Comparison of ENCODE assay signal across 1 cellular context in genomic region chr16:20760346-20760745, GRCh38.
TF ChIP-seq lines count a peak whose summit lies in the region.

No MANE protein-coding gene starts in this region.

TF ChIP-seq in K562, 482 proteins besides CTCF, POLR2A, EP300 and RAD21 (continued from another document and continues in another):
- TF ChIP-seq ZNF512 (tag; IDR thresholded peaks at IDR 0.05) (no peak), STAT5B (CRISPR knock-in tag; IDR thresholded peaks at IDR 0.05) (no peak), CREB5 (CRISPR knock-in tag; IDR thresholded peaks at IDR 0.05) (no peak; the same call in 1 of the 2 replicates), CHD1 (IDR thresholded peaks at IDR 0.05; ENCODE audit: low read length) (no peak), TSHZ1 (CRISPR knock-in tag; IDR thresholded peaks at IDR 0.05) (no peak), ZNF134 (CRISPR knock-in tag; conservative IDR thresholded peaks at IDR 0.05) (no peak), PURB (CRISPR knock-in tag; IDR thresholded peaks at IDR 0.05; ENCODE audit: low read depth) (no peak), CHAMP1 (IDR thresholded peaks at IDR 0.05) (no peak), FOXJ2 (tag; IDR thresholded peaks at IDR 0.05) (no peak), CAMTA2 (CRISPR knock-in tag; conservative IDR thresholded peaks at IDR 0.05) (no peak), BDP1 (IDR thresholded peaks at IDR 0.05; ENCODE audit: insufficient read depth, insufficient read length) (no peak), DACH1 (IDR thresholded peaks at IDR 0.05; ENCODE audit: partially characterized antibody) (no peak), ZKSCAN8 (CRISPR knock-in tag; IDR thresholded peaks at IDR 0.05) (no peak), ARHGAP35 (IDR thresholded peaks at IDR 0.05; ENCODE audit: partially characterized antibody) (no peak), ARID2 (IDR thresholded peaks at IDR 0.05) (no peak), SLC30A9 (CRISPR knock-in tag; IDR thresholded peaks at IDR 0.05) (no peak), SP1 (CRISPR knock-in tag; IDR thresholded peaks at IDR 0.05) (no peak), ZC3H8 (IDR thresholded peaks at IDR 0.05) (no peak), KDM1A (IDR thresholded peaks at IDR 0.05) (no peak), ETS2 (tag; IDR thresholded peaks at IDR 0.05; ENCODE audit: borderline replicate concordance, poor library complexity, severe bottlenecking) (no peak), NFATC3 (IDR thresholded peaks at IDR 0.05) (no peak), TRIM28 (IDR thresholded peaks at IDR 0.05) (no peak), MYBL2 (IDR thresholded peaks at IDR 0.05; ENCODE audit: low read depth) (no peak), MYBL2 (CRISPR knock-in tag; IDR thresholded peaks at IDR 0.05; ENCODE audit: borderline replicate concordance) (no peak), CREM (IDR thresholded peaks at IDR 0.05; ENCODE audit: low read depth) (no peak), POLR3A (IDR thresholded peaks at IDR 0.05; ENCODE audit: borderline replicate concordance, extremely low read depth, insufficient read depth, insufficient read length) (no peak), ATF1 (CRISPR knock-in tag; IDR thresholded peaks at IDR 0.05) (no peak), ATF1 (tag; IDR thresholded peaks at IDR 0.05) (no peak), VEZF1 (CRISPR knock-in tag; IDR thresholded peaks at IDR 0.05) (peak; percentile 20; the same call in 1 of the 2 replicates), ARID1B (IDR thresholded peaks at IDR 0.05) (peak; percentile 76), RFX7 (CRISPR knock-in tag; IDR thresholded peaks at IDR 0.05) (no peak), FOXP1 (CRISPR knock-in tag; IDR thresholded peaks at IDR 0.05) (no peak), ZNF445 (CRISPR knock-in tag; IDR thresholded peaks at IDR 0.05; ENCODE audit: low read depth) (no peak), HBP1 (CRISPR knock-in tag; IDR thresholded peaks at IDR 0.05) (no peak)
- TF ChIP-seq, protein P1, sequence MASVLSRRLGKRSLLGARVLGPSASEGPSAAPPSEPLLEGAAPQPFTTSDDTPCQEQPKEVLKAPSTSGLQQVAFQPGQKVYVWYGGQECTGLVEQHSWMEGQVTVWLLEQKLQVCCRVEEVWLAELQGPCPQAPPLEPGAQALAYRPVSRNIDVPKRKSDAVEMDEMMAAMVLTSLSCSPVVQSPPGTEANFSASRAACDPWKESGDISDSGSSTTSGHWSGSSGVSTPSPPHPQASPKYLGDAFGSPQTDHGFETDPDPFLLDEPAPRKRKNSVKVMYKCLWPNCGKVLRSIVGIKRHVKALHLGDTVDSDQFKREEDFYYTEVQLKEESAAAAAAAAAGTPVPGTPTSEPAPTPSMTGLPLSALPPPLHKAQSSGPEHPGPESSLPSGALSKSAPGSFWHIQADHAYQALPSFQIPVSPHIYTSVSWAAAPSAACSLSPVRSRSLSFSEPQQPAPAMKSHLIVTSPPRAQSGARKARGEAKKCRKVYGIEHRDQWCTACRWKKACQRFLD (CRISPR knock-in tag; IDR thresholded peaks at IDR 0.05): peak; percentile 90
- TF ChIP-seq, protein P2, sequence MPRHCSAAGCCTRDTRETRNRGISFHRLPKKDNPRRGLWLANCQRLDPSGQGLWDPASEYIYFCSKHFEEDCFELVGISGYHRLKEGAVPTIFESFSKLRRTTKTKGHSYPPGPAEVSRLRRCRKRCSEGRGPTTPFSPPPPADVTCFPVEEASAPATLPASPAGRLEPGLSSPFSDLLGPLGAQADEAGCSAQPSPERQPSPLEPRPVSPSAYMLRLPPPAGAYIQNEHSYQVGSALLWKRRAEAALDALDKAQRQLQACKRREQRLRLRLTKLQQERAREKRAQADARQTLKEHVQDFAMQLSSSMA (CRISPR knock-in tag; IDR thresholded peaks at IDR 0.05): no peak
- TF ChIP-seq, protein P3, sequence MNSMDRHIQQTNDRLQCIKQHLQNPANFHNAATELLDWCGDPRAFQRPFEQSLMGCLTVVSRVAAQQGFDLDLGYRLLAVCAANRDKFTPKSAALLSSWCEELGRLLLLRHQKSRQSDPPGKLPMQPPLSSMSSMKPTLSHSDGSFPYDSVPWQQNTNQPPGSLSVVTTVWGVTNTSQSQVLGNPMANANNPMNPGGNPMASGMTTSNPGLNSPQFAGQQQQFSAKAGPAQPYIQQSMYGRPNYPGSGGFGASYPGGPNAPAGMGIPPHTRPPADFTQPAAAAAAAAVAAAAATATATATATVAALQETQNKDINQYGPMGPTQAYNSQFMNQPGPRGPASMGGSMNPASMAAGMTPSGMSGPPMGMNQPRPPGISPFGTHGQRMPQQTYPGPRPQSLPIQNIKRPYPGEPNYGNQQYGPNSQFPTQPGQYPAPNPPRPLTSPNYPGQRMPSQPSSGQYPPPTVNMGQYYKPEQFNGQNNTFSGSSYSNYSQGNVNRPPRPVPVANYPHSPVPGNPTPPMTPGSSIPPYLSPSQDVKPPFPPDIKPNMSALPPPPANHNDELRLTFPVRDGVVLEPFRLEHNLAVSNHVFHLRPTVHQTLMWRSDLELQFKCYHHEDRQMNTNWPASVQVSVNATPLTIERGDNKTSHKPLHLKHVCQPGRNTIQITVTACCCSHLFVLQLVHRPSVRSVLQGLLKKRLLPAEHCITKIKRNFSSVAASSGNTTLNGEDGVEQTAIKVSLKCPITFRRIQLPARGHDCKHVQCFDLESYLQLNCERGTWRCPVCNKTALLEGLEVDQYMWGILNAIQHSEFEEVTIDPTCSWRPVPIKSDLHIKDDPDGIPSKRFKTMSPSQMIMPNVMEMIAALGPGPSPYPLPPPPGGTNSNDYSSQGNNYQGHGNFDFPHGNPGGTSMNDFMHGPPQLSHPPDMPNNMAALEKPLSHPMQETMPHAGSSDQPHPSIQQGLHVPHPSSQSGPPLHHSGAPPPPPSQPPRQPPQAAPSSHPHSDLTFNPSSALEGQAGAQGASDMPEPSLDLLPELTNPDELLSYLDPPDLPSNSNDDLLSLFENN (IDR thresholded peaks at IDR 0.05; ENCODE audit: low read depth in 2 of 2, low read length in 2 of 2): no peak
- TF ChIP-seq, protein P4, sequence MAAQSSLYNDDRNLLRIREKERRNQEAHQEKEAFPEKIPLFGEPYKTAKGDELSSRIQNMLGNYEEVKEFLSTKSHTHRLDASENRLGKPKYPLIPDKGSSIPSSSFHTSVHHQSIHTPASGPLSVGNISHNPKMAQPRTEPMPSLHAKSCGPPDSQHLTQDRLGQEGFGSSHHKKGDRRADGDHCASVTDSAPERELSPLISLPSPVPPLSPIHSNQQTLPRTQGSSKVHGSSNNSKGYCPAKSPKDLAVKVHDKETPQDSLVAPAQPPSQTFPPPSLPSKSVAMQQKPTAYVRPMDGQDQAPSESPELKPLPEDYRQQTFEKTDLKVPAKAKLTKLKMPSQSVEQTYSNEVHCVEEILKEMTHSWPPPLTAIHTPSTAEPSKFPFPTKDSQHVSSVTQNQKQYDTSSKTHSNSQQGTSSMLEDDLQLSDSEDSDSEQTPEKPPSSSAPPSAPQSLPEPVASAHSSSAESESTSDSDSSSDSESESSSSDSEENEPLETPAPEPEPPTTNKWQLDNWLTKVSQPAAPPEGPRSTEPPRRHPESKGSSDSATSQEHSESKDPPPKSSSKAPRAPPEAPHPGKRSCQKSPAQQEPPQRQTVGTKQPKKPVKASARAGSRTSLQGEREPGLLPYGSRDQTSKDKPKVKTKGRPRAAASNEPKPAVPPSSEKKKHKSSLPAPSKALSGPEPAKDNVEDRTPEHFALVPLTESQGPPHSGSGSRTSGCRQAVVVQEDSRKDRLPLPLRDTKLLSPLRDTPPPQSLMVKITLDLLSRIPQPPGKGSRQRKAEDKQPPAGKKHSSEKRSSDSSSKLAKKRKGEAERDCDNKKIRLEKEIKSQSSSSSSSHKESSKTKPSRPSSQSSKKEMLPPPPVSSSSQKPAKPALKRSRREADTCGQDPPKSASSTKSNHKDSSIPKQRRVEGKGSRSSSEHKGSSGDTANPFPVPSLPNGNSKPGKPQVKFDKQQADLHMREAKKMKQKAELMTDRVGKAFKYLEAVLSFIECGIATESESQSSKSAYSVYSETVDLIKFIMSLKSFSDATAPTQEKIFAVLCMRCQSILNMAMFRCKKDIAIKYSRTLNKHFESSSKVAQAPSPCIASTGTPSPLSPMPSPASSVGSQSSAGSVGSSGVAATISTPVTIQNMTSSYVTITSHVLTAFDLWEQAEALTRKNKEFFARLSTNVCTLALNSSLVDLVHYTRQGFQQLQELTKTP (IDR thresholded peaks at IDR 0.05; ENCODE audit: low read depth in 1 of 2, partially characterized antibody in 2 of 2): no peak
- TF ChIP-seq, protein P5, sequence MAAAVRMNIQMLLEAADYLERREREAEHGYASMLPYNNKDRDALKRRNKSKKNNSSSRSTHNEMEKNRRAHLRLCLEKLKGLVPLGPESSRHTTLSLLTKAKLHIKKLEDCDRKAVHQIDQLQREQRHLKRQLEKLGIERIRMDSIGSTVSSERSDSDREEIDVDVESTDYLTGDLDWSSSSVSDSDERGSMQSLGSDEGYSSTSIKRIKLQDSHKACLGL (CRISPR knock-in tag; IDR thresholded peaks at IDR 0.05; ENCODE audit: borderline replicate concordance, poor library complexity, severe bottlenecking): no peak
